ENCODE assay signal across 1 cellular context in genomic region chr17:68205251-68205807, GRCh38.
TF ChIP-seq lines count a peak whose summit lies in the region.

No MANE protein-coding gene starts in this region.

TF ChIP-seq in IMR-90, 13 proteins besides CTCF, POLR2A, EP300 and RAD21 (continued from another document):
- TF ChIP-seq CHD1 (IDR thresholded peaks at IDR 0.05; ENCODE audit: low read depth, low read length) (no peak), SMC3 (IDR thresholded peaks at IDR 0.05; ENCODE audit: low read depth, low read length) (peak; percentile 46; the same call in 1 of the 2 replicates), RCOR1 (IDR thresholded peaks at IDR 0.05; ENCODE audit: insufficient replicate concordance, low read length) (peak; percentile 70)
